11 cellular contexts compared by ENCODE assay signal in the genomic region with DNA sequence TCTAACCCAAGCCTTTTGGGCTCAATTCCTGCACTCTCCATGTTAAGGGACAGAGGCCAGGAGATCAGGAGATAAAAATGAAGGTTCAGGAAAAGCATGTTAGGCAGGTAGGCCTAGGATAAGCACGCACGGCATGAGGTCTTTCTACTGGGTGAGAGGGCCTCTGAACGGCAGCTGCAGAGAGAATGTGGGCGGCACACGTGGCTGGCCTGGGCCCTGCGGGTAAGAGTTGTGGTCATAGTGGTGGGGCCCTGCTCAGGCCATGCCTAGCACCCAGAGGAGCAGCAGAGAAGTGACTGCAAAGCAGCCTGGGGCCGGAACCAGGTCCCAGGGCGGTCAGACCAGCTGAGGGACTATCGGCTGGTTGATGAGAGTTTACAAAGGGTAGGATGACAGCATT. TPM values are rescaled to one million over a fixed set of nuclear protein-coding genes. Genes with fewer than 3 reads are reported as not detected.
A peak's percentile ranks its signal among the peaks of the same experiment; 100 is the strongest.
DNase-seq lines count a peak whose midpoint lies in the region; ATAC-seq and TF ChIP-seq lines count a peak whose summit lies in the region.
"Had no signal": no experiment of that assay in that cellular context is flagged by ENCODE, and none has a peak within 500 bp of the region (broad histone marks: within the 10 kb centered on the region; RNA-seq: fewer than 3 reads in every experiment).

No MANE protein-coding gene starts in this region.

- H3K27me3 ChIP-seq in right atrium auricular region (no peaks in the 10 kb centered on the region), KMS-11 (ENCODE audit: insufficient read depth, low read depth) (no peaks in the 10 kb centered on the region)

- H3K4me1 ChIP-seq in right atrium auricular region (peaks cover 0 to 32% of the 10 kb centered on the region in 2 donors), KMS-11 (ENCODE audit: low read depth, poor library complexity, severe bottlenecking) (peaks cover 70% of the 10 kb centered on the region)

- no peaks in the 10 kb centered on the region for H4K20me1 ChIP-seq in KMS-11 (ENCODE audit: insufficient read depth)

- H3K79me2 ChIP-seq in KMS-11 (ENCODE audit: insufficient read depth, low read depth): no peaks in the 10 kb centered on the region

- H3K4me2 ChIP-seq in KMS-11: peak overlapping the region; percentile 92

- intact Hi-C loops in cardiac septum (cut with DNase I): no loop called here

- no peak overlapping the region for H3K4me3 ChIP-seq in right atrium auricular region
- H3K4me3 ChIP-seq in KMS-11 (IDR thresholded peaks at IDR 0.05; ENCODE audit: insufficient read depth, low read depth, low read length): no peak overlapping the region
- H3K4me3 ChIP-seq in coronary artery: no peak overlapping the region
- H3K4me3 ChIP-seq: thoracic aorta had no signal

- H3K27ac ChIP-seq in right atrium auricular region (no peak overlapping the region), KMS-11 (peak overlapping the region; percentile 93), coronary artery (no peak overlapping the region)
- H3K27ac ChIP-seq: thoracic aorta had no signal

- no peaks in the 10 kb centered on the region for H3K9me3 ChIP-seq in right atrium auricular region
- H3K9me3 ChIP-seq: thoracic aorta had no signal

- no peak for ATAC-seq in HG02763 (IDR thresholded peaks at IDR 0.05; ENCODE audit: unreplicated experiment)

- no peak for TF ChIP-seq CTCF in right atrium auricular region (IDR thresholded peaks at IDR 0.05)
- no peak for TF ChIP-seq CTCF in KMS-11 (conservative IDR thresholded peaks at IDR 0.05; ENCODE audit: low read depth, low read length)
- TF ChIP-seq CTCF in coronary artery (IDR thresholded peaks at IDR 0.05): no peak

- H3K36me3 ChIP-seq in right atrium auricular region: no peaks in the 10 kb centered on the region
- H3K36me3 ChIP-seq in KMS-11 (ENCODE audit: insufficient read depth): no peaks in the 10 kb centered on the region
- H3K36me3 ChIP-seq: thoracic aorta had no signal

- DNase-seq in cardiac septum (ENCODE audit: low spot score) (peak; percentile 15), right atrium auricular region (ENCODE audit: low spot score) (no peak), coronary artery (ENCODE audit: low spot score) (peak; percentile 57), NCI-H2107 (lab: John Stamatoyannopoulos, UW) (no peak), DMS 273 (lab: John Stamatoyannopoulos, UW; ENCODE audit: unreplicated experiment) (no peak), iPS-NIHi7 (ENCODE audit: extremely low spot score) (no peak)
- DNase-seq: activated CD4-positive, alpha-beta T cell treated with anti-CD3 and anti-CD28 coated beads for 1 hour; midbrain had no signal

- H3K9ac ChIP-seq in KMS-11: peak overlapping the region; percentile 65

- H2AFZ ChIP-seq in KMS-11 (ENCODE audit: low read depth): peak overlapping the region; percentile 61

RNA-seq across cellular contexts. Expression of a gene that starts 7.5 kb away (rescaled TPM):
- total RNA-seq in cardiac septum (2.0 TPM), right atrium auricular region (1 to 10 TPM; 1.4 to 1.9 TPM)

Comparison
In these comparisons a context has a peak if more than half of its experiments do, and no peak if none do; other contexts are left out.
1. DNase-seq: peak in cardiac septum (single experiment) and coronary artery (single experiment); none in right atrium auricular region (single experiment), NCI-H2107 (single experiment), DMS 273 (single experiment) and iPS-NIHi7 (single experiment).